ENCODE assay signal across 8 cellular contexts in genomic region chr5:127030259-127031146, GRCh38. TPM values are rescaled to one million over a fixed set of nuclear protein-coding genes. Genes with fewer than 3 reads are reported as not detected.
DNase-seq lines count a peak whose midpoint lies in the region; ATAC-seq and TF ChIP-seq lines count a peak whose summit lies in the region.

TSS of gene MARCHF3 (minus strand) at chr5:127030558. CDS start at chr5:126918171, 112,387 bp downstream.

- H3K79me2 ChIP-seq in OCI-LY7 (ENCODE audit: insufficient read depth, low read depth, low read length), result no peaks in the 10 kb centered on the region

- peak within 1 kb of the TSS; percentile 96 for H3K4me2 ChIP-seq in OCI-LY7 (ENCODE audit: low read length)

- H3K9me3 ChIP-seq in OCI-LY7 (ENCODE audit: low read length) (no peaks in the 10 kb centered on the region), mucosa of descending colon (no peaks in the 10 kb centered on the region)

- peak within 1 kb of the TSS; percentile 81 for H2AFZ ChIP-seq in OCI-LY7 (ENCODE audit: low read length)

- H3K9me2 ChIP-seq in OCI-LY7 (ENCODE audit: insufficient read depth, low read length), result no peaks in the 10 kb centered on the region

- BruUV-seq in OCI-LY7 (replicated peaks; lab: Mats Ljungman, UMichigan), result no TSS peak

- H3K36me3 ChIP-seq in OCI-LY7 (ENCODE audit: insufficient read depth, low read length) (no peaks in the 10 kb centered on the region), mucosa of descending colon (ENCODE audit: low read depth) (no peaks in the 10 kb centered on the region)

- ATAC-seq in GM21526 (IDR thresholded peaks at IDR 0.05; ENCODE audit: low FRiP score, unreplicated experiment) (peak; percentile 97), mucosa of descending colon (peak; percentile 96)

- H3K27ac ChIP-seq in OCI-LY7 (ENCODE audit: low read depth, low read length, poor library complexity, severe bottlenecking) (peak within 1 kb of the TSS; percentile 51), epithelial cell of prostate (no peak within 1 kb of the TSS)

- CTCF ChIA-PET in OCI-LY7 (lab: Charles Lee; ENCODE audit: unreplicated experiment), result interaction anchor here (0.6 kb wide), 1 partner anchor 517 kb away, joined by 3 read pairs; no protein-coding TSS in a partner anchor

- TF ChIP-seq CTCF in OCI-LY7 (conservative IDR thresholded peaks at IDR 0.05; ENCODE audit: low read length) (0 out of 2 replicates have a peak, but pooled peaks have one; percentile 30), mucosa of descending colon (IDR thresholded peaks at IDR 0.05) (no peak)

- H3K4me1 ChIP-seq in OCI-LY7 (ENCODE audit: insufficient read depth, low read length, poor library complexity, severe bottlenecking) (peaks cover 22% of the 10 kb centered on the region), mucosa of descending colon (ENCODE audit: low read depth) (peaks cover 6% of the 10 kb centered on the region)

- peak; percentile 84 for DNase-seq in DMS114 treated with DMSO at 0.1 percent for 48 hours (lab: John Stamatoyannopoulos, UW; ENCODE audit: unreplicated experiment)
- peak; percentile 87 for DNase-seq in HuH-7 (ENCODE audit: low spot score)
- peak; percentile 96 for DNase-seq in OCI-LY7 (ENCODE audit: low spot score)
- peak; percentile 95 for DNase-seq in activated T-cell treated with anti-CD3 and anti-CD28 coated beads for 48 hours (ENCODE audit: low read depth)
- DNase-seq in epithelial cell of prostate (ENCODE audit: low read depth, low spot score), result peak; percentile 70
- peak; percentile 96 to 98 (median 97) for DNase-seq in mucosa of descending colon
- DNase-seq in stimulated activated CD8-positive, alpha-beta memory T cell treated with anti-CD3 and anti-CD28 coated beads, Interleukin-4, amount 100 ng/mL, for 1 hour (ENCODE audit: low read depth in 2 of 2, low spot score in 1 of 2), result peak; percentile 73 to 83

- intact Hi-C loops in OCI-LY7 (cut with micrococcal nuclease; ENCODE audit: unreplicated experiment) (loop anchor here (2.0 to 10.0 kb wide), 2 partner anchors 58 to 356 kb away; no protein-coding TSS in a partner anchor), mucosa of descending colon (cut with DNase I, micrococcal nuclease) (no loop called here)

- POLR2A ChIA-PET in OCI-LY7 (lab: Charles Lee), result interaction anchor here (1.0 to 2.0 kb wide), 4 partner anchors 13 to 252 kb away, joined by 3 to 4 read pairs (median 4); no protein-coding TSS in a partner anchor

- no peaks in the 10 kb centered on the region for H4K20me1 ChIP-seq in OCI-LY7 (ENCODE audit: insufficient read depth, low read length)

- H3K4me3 ChIP-seq in OCI-LY7 (ENCODE audit: low read depth, low read length, poor library complexity, severe bottlenecking) (peak within 1 kb of the TSS; percentile 86), mucosa of descending colon (peak within 1 kb of the TSS; percentile 85)

RNA-seq across cellular contexts. Expression of gene MARCHF3, which starts in this region (rescaled TPM):
- 7.0 and 9.2 TPM in 2 replicates for total RNA-seq in OCI-LY7 (2014; rRNA removed; shearing (Covaris generic))
- 5.4 and 7.3 TPM in 2 replicates for total RNA-seq in OCI-LY7 (2022)
- 10 to 100 TPM; 22.5 to 52.8 (median 34.5) TPM for total RNA-seq in mucosa of descending colon
